Comparison of ENCODE assay signal across 10 cellular contexts in genomic region chr19:18503971-18504885, GRCh38. TPM values are rescaled to one million over a fixed set of nuclear protein-coding genes. Genes with fewer than 3 reads are reported as not detected.
DNase-seq lines count a peak whose midpoint lies in the region; TF ChIP-seq lines count a peak whose summit lies in the region.
"Had no signal": no experiment of that assay in that cellular context is flagged by ENCODE, and none has a peak within 500 bp of the region (broad histone marks: within the 10 kb centered on the region; RNA-seq: fewer than 3 reads in every experiment).

No MANE protein-coding gene starts in this region.

- POLR2A ChIA-PET in HEK293T (lab: Yijun Ruan, JAX): no interaction called here

- H3K4me1 ChIP-seq in H9 (ENCODE audit: insufficient read depth, low read length): no peaks in the 10 kb centered on the region
- peaks cover 63 to 97% of the 10 kb centered on the region in 2 donors for H3K4me1 ChIP-seq in ascending aorta
- peaks cover 87 to 93% of the 10 kb centered on the region in 2 donors for H3K4me1 ChIP-seq in mucosa of rectum (ENCODE audit: control insufficient read depth in 2 of 2, insufficient read depth in 2 of 2, low read length in 2 of 2)

- intact Hi-C loops in ascending aorta (cut with DNase I): loop anchor here (5.0 kb wide), 1 partner anchor 42 kb away; no protein-coding TSS in a partner anchor

- H3K27ac Mint-ChIP-seq in H9 (peak overlapping the region in 2 of 3 experiments; percentile 28 to 55; a peak in 3 of 7 replicates), osteocyte (ENCODE audit: unreplicated experiment) (no peak overlapping the region)

- H3K9me3 ChIP-seq in H9 (ENCODE audit: control insufficient read depth, low read depth, low read length) (no peaks in the 10 kb centered on the region), ascending aorta (no peaks in the 10 kb centered on the region), mucosa of rectum (ENCODE audit: control insufficient read depth in 2 of 2, low read length in 2 of 2) (no peaks in the 10 kb centered on the region)

- H2BK5ac ChIP-seq in H9 (ENCODE audit: insufficient read length, low read length): no peak overlapping the region

- H2BK12ac ChIP-seq in H9 (ENCODE audit: insufficient read length, low read depth, low read length): no peak overlapping the region

- H3K4me2 ChIP-seq in H9 (ENCODE audit: insufficient read depth, insufficient read length, low read length): no peak overlapping the region

- H3K27me3 Mint-ChIP-seq in H9 (ENCODE audit: low read depth) (no peaks in the 10 kb centered on the region; the same call in 1 of the 2 replicates), osteocyte (ENCODE audit: unreplicated experiment) (no peaks in the 10 kb centered on the region)

- TF ChIP-seq CTCF in C4-2B (conservative IDR thresholded peaks at IDR 0.05): no peak
- TF ChIP-seq CTCF in H9 (conservative IDR thresholded peaks at IDR 0.05): no peak
- TF ChIP-seq CTCF in ascending aorta (IDR thresholded peaks at IDR 0.05): no peak
- TF ChIP-seq CTCF in osteocyte (IDR thresholded peaks at IDR 0.05): no peak

- H3T11ph ChIP-seq in H9 (ENCODE audit: low read length): no peak overlapping the region

- H3K23me2 ChIP-seq in H9 (ENCODE audit: insufficient read length, low read depth, low read length, poor library complexity, severe bottlenecking): no peaks in the 10 kb centered on the region

- WGBS in H9 (ENCODE audit: extremely low coverage, insufficient read length, low lambda C conversion rate): no CpG with 5 or more reads among the region's 20 CpGs

- no peak overlapping the region for H4K91ac ChIP-seq in H9 (ENCODE audit: insufficient read length, low read depth, low read length)

- H3K4me3 Mint-ChIP-seq in H9 (no peak overlapping the region), osteocyte (ENCODE audit: unreplicated experiment) (no peak overlapping the region)

- H3K79me1 ChIP-seq in H9 (ENCODE audit: insufficient read depth, low read depth, low read length, poor library complexity, severe bottlenecking): no peaks in the 10 kb centered on the region

- H2BK20ac ChIP-seq in H9 (ENCODE audit: low read depth, low read length, poor library complexity, severe bottlenecking): no peak overlapping the region

- H4K8ac ChIP-seq in H9 (replicated peaks; ENCODE audit: insufficient read length, low read depth, low read length): no peak overlapping the region

- H3K36me3 ChIP-seq in ascending aorta (no peaks in the 10 kb centered on the region), mucosa of rectum (ENCODE audit: control insufficient read depth in 2 of 2, insufficient read depth in 2 of 2, low read length in 2 of 2) (no peaks in the 10 kb centered on the region)

- peak overlapping the region; percentile 86 for H3K27ac ChIP-seq in C4-2B
- no peak overlapping the region for H3K27ac ChIP-seq in H9 (ENCODE audit: insufficient read length, low read depth, low read length)
- peak overlapping the region; percentile 81 to 88 for H3K27ac ChIP-seq in ascending aorta
- peak overlapping the region; percentile 84 to 92 for H3K27ac ChIP-seq in mucosa of rectum (ENCODE audit: low read depth in 2 of 2, low read length in 2 of 2)

- H3K4me1 Mint-ChIP-seq in H9 (peaks cover 8 to 10% of the 10 kb centered on the region in 2 experiments), osteocyte (ENCODE audit: unreplicated experiment) (peaks cover 63% of the 10 kb centered on the region)

- H3K23ac ChIP-seq in H9 (ENCODE audit: insufficient read length, low read depth, low read length): no peak overlapping the region

- H3K14ac ChIP-seq in H9 (ENCODE audit: insufficient read depth, low read length): no peak overlapping the region; the same call in 1 of the 2 replicates

- CTCF ChIA-PET in HEK293T (lab: Yijun Ruan, JAX): interaction anchor here (0.9 to 1.7 kb wide), 3 partner anchors 13 to 43 kb away, joined by 3 to 6 read pairs (median 4); no protein-coding TSS in a partner anchor

- H3K9ac ChIP-seq in H9 (ENCODE audit: extremely low read depth, insufficient read length, low read length) (no peak overlapping the region), mucosa of rectum (ENCODE audit: low read depth in 1 of 2, low read length in 2 of 2) (peak overlapping the region; percentile 62 to 68)

- H3K27me3 ChIP-seq in H9 (ENCODE audit: insufficient read depth, low read length) (no peaks in the 10 kb centered on the region), ascending aorta (no peaks in the 10 kb centered on the region), mucosa of rectum (ENCODE audit: control insufficient read depth in 2 of 2, insufficient read depth in 2 of 2, low read length in 2 of 2) (no peaks in the 10 kb centered on the region)

- H3K36me3 Mint-ChIP-seq in H9 (ENCODE audit: insufficient read depth in 1 of 3, low read depth in 3 of 3): no peaks in the 10 kb centered on the region; a peak in 1 of 7 replicates
- no peaks in the 10 kb centered on the region for H3K36me3 Mint-ChIP-seq in osteocyte (ENCODE audit: unreplicated experiment)

- H3K4me3 ChIP-seq in ascending aorta: no peak overlapping the region
- peak overlapping the region in 1 of 2 donors; percentile 56 for H3K4me3 ChIP-seq in mucosa of rectum (ENCODE audit: low read length in 2 of 2)

- no peak overlapping the region for H3K4ac ChIP-seq in H9 (ENCODE audit: low read depth, low read length)

- H3K9me3 Mint-ChIP-seq in H9 (no peaks in the 10 kb centered on the region), osteocyte (ENCODE audit: unreplicated experiment) (no peaks in the 10 kb centered on the region)

- no peaks in the 10 kb centered on the region; the same call in 1 of the 2 replicates for H3K79me2 ChIP-seq in H9 (ENCODE audit: insufficient read depth, low read length)

- peaks cover 3% of the 10 kb centered on the region for H4K20me1 ChIP-seq in H9 (ENCODE audit: control insufficient read depth, insufficient read depth, insufficient read length)

- H4K5ac ChIP-seq in H9 (ENCODE audit: insufficient read length, low read depth, low read length): no peak overlapping the region

- no peak overlapping the region for H2AFZ ChIP-seq in H9 (ENCODE audit: low read length)

- no peak overlapping the region for H2AK5ac ChIP-seq in H9 (ENCODE audit: insufficient read length, low read length)

- no peak overlapping the region for H3K56ac ChIP-seq in H9 (ENCODE audit: insufficient read length, low read depth, low read length)

- H3K18ac ChIP-seq in H9 (ENCODE audit: insufficient read length, low read depth, low read length): no peak overlapping the region

- DNase-seq in H9: no peak
- DNase-seq in ascending aorta (ENCODE audit: low spot score in 2 of 2): no peak
- no peak for DNase-seq in HEK293T (ENCODE audit: extremely low spot score)
- DNase-seq in osteocyte (ENCODE audit: extremely low spot score, unreplicated experiment): no peak
- DNase-seq in NCI-H446 (lab: John Stamatoyannopoulos, UW): no peak
- no peak for DNase-seq in activated gamma-delta T cell treated with Interleukin-2 at 50 U/mL for 16 hours
- DNase-seq: EL, NCI-H748 treated with DMSO at 0.1 percent for 48 hours had no signal

- no peak overlapping the region for H2BK120ac ChIP-seq in H9 (ENCODE audit: low read depth, low read length, poor library complexity, severe bottlenecking)

- H2BK15ac ChIP-seq in H9 (ENCODE audit: low read depth, low read length): no peak overlapping the region

TF ChIP-seq in HEK293T, 16 proteins besides CTCF, POLR2A, EP300 and RAD21:
- TF ChIP-seq FOXK2 (IDR thresholded peaks at IDR 0.05): no peak
- no peak for TF ChIP-seq ZNF384 (IDR thresholded peaks at IDR 0.05)
- no peak for TF ChIP-seq NFRKB (IDR thresholded peaks at IDR 0.05)
- TF ChIP-seq ARNT (IDR thresholded peaks at IDR 0.05): no peak
- TF ChIP-seq HDGF (IDR thresholded peaks at IDR 0.05; ENCODE audit: borderline replicate concordance): no peak
- TF ChIP-seq L3MBTL2 (conservative IDR thresholded peaks at IDR 0.05): no peak
- TF ChIP-seq FOXM1 (IDR thresholded peaks at IDR 0.05; ENCODE audit: borderline replicate concordance): no peak
TF ChIP-seq in HEK293T: peak in this region for 0.

RNA-seq across cellular contexts. Expression of gene ELL, which starts 17.6 kb away (rescaled TPM):
- total RNA-seq in H9 (2021) (15.5 and 17.0 TPM in 2 replicates), ascending aorta (30.5 TPM), osteocyte (17.6 and 18.3 TPM in 2 replicates)

RNA-seq across cellular contexts. Expression of gene FKBP8, which starts 39.1 kb away (rescaled TPM):
- 308 and 310 TPM in 2 replicates for total RNA-seq in H9 (2021)
- total RNA-seq in ascending aorta: 395 TPM
- 242 and 253 TPM in 2 replicates for total RNA-seq in osteocyte

RNA-seq across cellular contexts. Expression of gene KXD1, which starts 53.4 kb away (rescaled TPM):
- total RNA-seq in H9 (2021) (138 and 143 TPM in 2 replicates), ascending aorta (178 TPM), osteocyte (66.5 and 70.6 TPM in 2 replicates)
